In genomic region chr2:7927694-7928093, GRCh38 we compare ENCODE assay signal across 25 cellular contexts.
"Had no signal": no experiment of that assay in that cellular context is flagged by ENCODE, and none has a peak within 500 bp of the region (broad histone marks: within the 10 kb centered on the region; RNA-seq: fewer than 3 reads in every experiment).

No MANE protein-coding gene starts in this region.

- DNase-seq: activated CD4-positive, alpha-beta memory T cell treated with anti-CD3 and anti-CD28 coated beads, Interleukin-2, amount 10 ng/mL, durations not matched to agents 7 days and 5 days; activated CD4-positive, CD25-positive, alpha-beta regulatory T cell treated with anti-CD3 and anti-CD28 coated beads, Interleukin-2, amount 50 U/mL, for 72 hours; activated CD8-positive, alpha-beta memory T cell treated with anti-CD3 and anti-CD28 coated beads, Interleukin-2, amount 50 U/mL, for 48 hours; activated gamma-delta T cell treated with Interleukin-2 at 50 U/mL for 16 hours; activated naive CD4-positive, alpha-beta T cell treated with anti-CD3 and anti-CD28 coated beads, Interleukin-2, amount 50 U/mL, for 16 hours; activated T-cell treated with anti-CD3 and anti-CD28 coated beads, Interleukin-2, amount 50 U/mL, for 24 hours; dermis blood vessel endothelial cell; effector CD8-positive, alpha-beta T cell; esophagus squamous epithelium; left cardiac atrium; left ventricle myocardium superior; naive thymus-derived CD4-positive, alpha-beta T cell; ovary; retina; stimulated activated CD4-positive, alpha-beta T cell treated with anti-CD3 and anti-CD28 coated beads, Interleukin-12 subunit alpha, Interleukin-12 subunit beta, amount 100 ng/mL, for 4 hours; stimulated activated CD4-positive, alpha-beta T cell treated with anti-CD3 and anti-CD28 coated beads, Interleukin-4, amount 100 ng/mL, for 1 hour; stimulated activated naive CD8-positive, alpha-beta T cell treated with anti-CD3 and anti-CD28 coated beads, Interleukin-15, Interleukin-2, amounts not matched to agents 100 U/mL and 50 U/mL, for 24 hours; T1000; testis; transverse colon had no signal

- H3K27ac ChIP-seq: breast epithelium, epithelial cell of prostate, esophagus squamous epithelium, gastroesophageal sphincter, hepatocyte, ovary, skin epidermis, testis, transverse colon had no signal

- H3K4me2 ChIP-seq: hepatocyte had no signal

- H3K4me1 ChIP-seq: breast epithelium, esophagus squamous epithelium, gastroesophageal sphincter, testis had no signal

- H3K9me3 ChIP-seq: ovary, testis, transverse colon had no signal

- H3K79me2 ChIP-seq: hepatocyte had no signal

- H3K4me3 ChIP-seq: breast epithelium, esophagus squamous epithelium, gastroesophageal sphincter, hepatocyte, ovary, skin epidermis, testis, transverse colon had no signal

- H3K36me3 ChIP-seq: breast epithelium, esophagus squamous epithelium, gastroesophageal sphincter, ovary, transverse colon had no signal

- H2AFZ ChIP-seq: hepatocyte had no signal

- H3K27me3 ChIP-seq: breast epithelium, esophagus squamous epithelium, gastroesophageal sphincter, hepatocyte, ovary, testis, transverse colon had no signal
